Comparison of ENCODE assay signal across 1 cellular context in genomic region chr3:53846134-53846850, GRCh38.
TF ChIP-seq lines count a peak whose summit lies in the region.

Gene CHDH (minus strand): TSS chr3:53846419. CDS start chr3:53824008, 22,411 bp downstream.
Gene IL17RB (plus strand): TSS chr3:53846568. CDS start chr3:53846589, 21 bp downstream.

TF ChIP-seq in K562, 482 proteins besides CTCF, POLR2A, EP300 and RAD21 (continues in another document):
- TF ChIP-seq BCLAF1 (IDR thresholded peaks at IDR 0.05; ENCODE audit: borderline replicate concordance in 1 of 2, control insufficient read depth in 1 of 2, low read depth in 2 of 2, low read length in 1 of 2) = no peak
- no peak for TF ChIP-seq POLR2H (tag; IDR thresholded peaks at IDR 0.05; ENCODE audit: low read depth)
- peak in 1 of 2 experiments; percentile 29; a peak in 2 of 4 replicates for TF ChIP-seq NRF1 (conservative IDR thresholded peaks at IDR 0.05 in 1 of 2, IDR thresholded peaks at IDR 0.05 in 1 of 2)
- peak; percentile 44 for TF ChIP-seq POLR2G (IDR thresholded peaks at IDR 0.05; ENCODE audit: low read depth, low read length)
- TF ChIP-seq MAX (CRISPR knock-in tag; IDR thresholded peaks at IDR 0.05) = peak; percentile 26; the same call in 1 of the 2 replicates
- TF ChIP-seq ZNF695 (CRISPR knock-in tag; IDR thresholded peaks at IDR 0.05) = no peak
- TF ChIP-seq ZSCAN29 (IDR thresholded peaks at IDR 0.05) = no peak
- no peak for TF ChIP-seq PTBP1 (IDR thresholded peaks at IDR 0.05; ENCODE audit: low read depth, low read length)
- 0 out of 2 replicates have a peak, but pooled peaks have one; percentile 41 for TF ChIP-seq L3MBTL2 (IDR thresholded peaks at IDR 0.05)
- no peak for TF ChIP-seq ZNF277 (CRISPR knock-in tag; IDR thresholded peaks at IDR 0.05; ENCODE audit: borderline replicate concordance)
- TF ChIP-seq ZNF143 (CRISPR knock-in tag; IDR thresholded peaks at IDR 0.05) = no peak
- TF ChIP-seq GATAD2B (IDR thresholded peaks at IDR 0.05; ENCODE audit: borderline replicate concordance) = no peak
- TF ChIP-seq KLF6 (CRISPR knock-in tag; IDR thresholded peaks at IDR 0.05; ENCODE audit: borderline replicate concordance) = no peak
- TF ChIP-seq HNRNPK (IDR thresholded peaks at IDR 0.05; ENCODE audit: low read depth, low read length, poor library complexity, severe bottlenecking) = no peak
- TF ChIP-seq HMGN3 (IDR thresholded peaks at IDR 0.05; ENCODE audit: borderline replicate concordance, extremely low read depth, insufficient read length, low read depth, low read length) = no peak
- TF ChIP-seq RB1 (IDR thresholded peaks at IDR 0.05; ENCODE audit: low read depth) = 0 out of 2 replicates have a peak, but pooled peaks have one; percentile 40
- TF ChIP-seq CHD4 (IDR thresholded peaks at IDR 0.05; ENCODE audit: insufficient read depth, insufficient replicate concordance, low read depth, low read length, poor library complexity, severe bottlenecking) = no peak
- TF ChIP-seq ZNF140 (CRISPR knock-in tag; IDR thresholded peaks at IDR 0.05) = no peak
- peak; percentile 52 for TF ChIP-seq RBFOX2 (IDR thresholded peaks at IDR 0.05; ENCODE audit: low read depth, low read length)
- TF ChIP-seq AFF1 (IDR thresholded peaks at IDR 0.05; ENCODE audit: low read depth in 1 of 2, partially characterized antibody in 2 of 2) = no peak
- TF ChIP-seq PTRF (tag; IDR thresholded peaks at IDR 0.05) = no peak
- TF ChIP-seq TBP (optimal IDR thresholded peaks at IDR 0.05; ENCODE audit: low read depth, low read length) = peak; percentile 29
- peak; percentile 45 for TF ChIP-seq RBBP5 (IDR thresholded peaks at IDR 0.05; ENCODE audit: borderline replicate concordance, insufficient read depth, low read length, poor library complexity, severe bottlenecking)
- TF ChIP-seq PHF8 (IDR thresholded peaks at IDR 0.05; ENCODE audit: borderline replicate concordance, low read length) = peak; percentile 57; the same call in 1 of the 2 replicates
- TF ChIP-seq NCOA6 (IDR thresholded peaks at IDR 0.05) = no peak
- no peak for TF ChIP-seq GTF2B (IDR thresholded peaks at IDR 0.05; ENCODE audit: extremely low read depth, insufficient read length)
- no peak for TF ChIP-seq ID3 (CRISPR knock-in tag; IDR thresholded peaks at IDR 0.05)
- TF ChIP-seq ID3 (tag; IDR thresholded peaks at IDR 0.05) = no peak
- no peak for TF ChIP-seq ZNF407 (IDR thresholded peaks at IDR 0.05; ENCODE audit: low read depth)
- TF ChIP-seq ILF3 (IDR thresholded peaks at IDR 0.05; ENCODE audit: borderline replicate concordance) = no peak
- no peak for TF ChIP-seq ELK3 (CRISPR knock-in tag; IDR thresholded peaks at IDR 0.05)
- TF ChIP-seq NR0B1 (IDR thresholded peaks at IDR 0.05; ENCODE audit: partially characterized antibody) = no peak
- no peak for TF ChIP-seq NFYB (IDR thresholded peaks at IDR 0.05; ENCODE audit: extremely low read depth, insufficient read length)
- TF ChIP-seq HEY1 (CRISPR knock-in tag; IDR thresholded peaks at IDR 0.05; ENCODE audit: borderline replicate concordance) = no peak
- no peak for TF ChIP-seq MECOM (CRISPR knock-in tag; IDR thresholded peaks at IDR 0.05)
